In genomic region chr7:134480730-134481129, GRCh38 we compare ENCODE assay signal across 12 cellular contexts. TPM values are rescaled to one million over a fixed set of nuclear protein-coding genes. Genes with fewer than 3 reads are reported as not detected.
DNase-seq lines count a peak whose midpoint lies in the region; ATAC-seq and TF ChIP-seq lines count a peak whose summit lies in the region.
"Had no signal": no experiment of that assay in that cellular context is flagged by ENCODE, and none has a peak within 500 bp of the region (broad histone marks: within the 10 kb centered on the region; RNA-seq: fewer than 3 reads in every experiment).

No MANE protein-coding gene starts in this region.

- H3K27me3 Mint-ChIP-seq in activated T-helper 17 cell treated with anti-CD3 and anti-CD28 coated beads, Interleukin-2, amount 50 U/mL, for 72 hours, result peaks cover 4% of the 10 kb centered on the region
- peaks cover 9% of the 10 kb centered on the region for H3K27me3 Mint-ChIP-seq in activated CD4-positive, alpha-beta T cell treated with anti-CD3 and anti-CD28 coated beads for 36 hours
- H3K27me3 Mint-ChIP-seq: activated naive CD4-positive, alpha-beta T cell treated with anti-CD3 and anti-CD28 coated beads, Interleukin-2, amount 10 ng/mL, durations not matched to agents 7 days and 5 days had no signal

- H3K27me3 ChIP-seq in HUES6 (ENCODE audit: control insufficient read depth, insufficient read depth, low read length) (no peaks in the 10 kb centered on the region), adrenal gland (no peaks in the 10 kb centered on the region), left ventricle myocardium inferior (ENCODE audit: low read depth) (no peaks in the 10 kb centered on the region)

- ATAC-seq in activated T-helper 17 cell treated with anti-CD3 and anti-CD28 coated beads, Interleukin-2, amount 50 U/mL, for 72 hours (replicated peaks), result no peak
- ATAC-seq in activated CD4-positive, alpha-beta T cell treated with anti-CD3 and anti-CD28 coated beads for 36 hours, result no peak

- H3K9me3 ChIP-seq in HUES6 (ENCODE audit: control insufficient read depth, insufficient read depth, low read depth, low read length) (no peaks in the 10 kb centered on the region), adrenal gland (replicated peaks in 1 of 3) (no peaks in the 10 kb centered on the region), left ventricle myocardium inferior (replicated peaks) (no peaks in the 10 kb centered on the region)

- H3K4me3 ChIP-seq in HUES6 (ENCODE audit: low read depth, low read length), result peak overlapping the region; percentile 27; the same call in 1 of the 2 replicates
- H3K4me3 ChIP-seq in adrenal gland, result no peak overlapping the region
- no peak overlapping the region for H3K4me3 ChIP-seq in left ventricle myocardium inferior

- H3K36me3 ChIP-seq in HUES6 (ENCODE audit: control insufficient read depth, insufficient read depth, low read length) (no peaks in the 10 kb centered on the region), adrenal gland (replicated peaks in 1 of 2) (no peaks in the 10 kb centered on the region), left ventricle myocardium inferior (no peaks in the 10 kb centered on the region)
- H3K36me3 ChIP-seq: WERI-Rb-1 had no signal

- 10 to 18% (median 15%) methylated on average over 2 of the region's 2 CpGs for WGBS in adrenal gland, 4 donors

- CTCF ChIA-PET in activated CD4-positive, alpha-beta T cell treated with anti-CD3 and anti-CD28 coated beads for 36 hours (lab: Charles Lee), result interaction anchor here (0.6 to 1.3 kb wide), 6 partner anchors 26 to 67 kb away, joined by 3 to 5 read pairs (median 3); no protein-coding TSS in a partner anchor

- no peak overlapping the region for H3K4me3 Mint-ChIP-seq in activated T-helper 17 cell treated with anti-CD3 and anti-CD28 coated beads, Interleukin-2, amount 50 U/mL, for 72 hours
- no peak overlapping the region for H3K4me3 Mint-ChIP-seq in activated CD4-positive, alpha-beta T cell treated with anti-CD3 and anti-CD28 coated beads for 36 hours
- H3K4me3 Mint-ChIP-seq: activated naive CD4-positive, alpha-beta T cell treated with anti-CD3 and anti-CD28 coated beads, Interleukin-2, amount 10 ng/mL, durations not matched to agents 7 days and 5 days; neural crest cell had no signal

- H3K9ac ChIP-seq in HUES6 (ENCODE audit: low read length), result no peak overlapping the region

- intact Hi-C loops in adrenal gland (cut with DNase I) (no loop called here), left ventricle myocardium inferior (cut with micrococcal nuclease) (no loop called here)
- intact Hi-C loops in activated CD4-positive, alpha-beta T cell treated with anti-CD3 and anti-CD28 coated beads for 36 hours (cut with DNase I, micrococcal nuclease), result no loop called here

- H3K27ac ChIP-seq in HUES6 (ENCODE audit: low read depth, low read length) (peak overlapping the region; percentile 75; the same call in 1 of the 2 replicates), adrenal gland (peak overlapping the region; percentile 62 to 80 (median 63)), left ventricle myocardium inferior (replicated peaks) (peak overlapping the region; percentile 18)
- H3K27ac ChIP-seq: WERI-Rb-1 had no signal

- H3K9me3 Mint-ChIP-seq in activated T-helper 17 cell treated with anti-CD3 and anti-CD28 coated beads, Interleukin-2, amount 50 U/mL, for 72 hours, result no peaks in the 10 kb centered on the region
- H3K9me3 Mint-ChIP-seq in activated CD4-positive, alpha-beta T cell treated with anti-CD3 and anti-CD28 coated beads for 36 hours (ENCODE audit: low read depth), result no peaks in the 10 kb centered on the region
- H3K9me3 Mint-ChIP-seq: activated naive CD4-positive, alpha-beta T cell treated with anti-CD3 and anti-CD28 coated beads, Interleukin-2, amount 10 ng/mL, durations not matched to agents 7 days and 5 days had no signal

- no peak overlapping the region for H3K27ac Mint-ChIP-seq in activated T-helper 17 cell treated with anti-CD3 and anti-CD28 coated beads, Interleukin-2, amount 50 U/mL, for 72 hours
- no peak overlapping the region for H3K27ac Mint-ChIP-seq in activated CD4-positive, alpha-beta T cell treated with anti-CD3 and anti-CD28 coated beads for 36 hours
- H3K27ac Mint-ChIP-seq: activated naive CD4-positive, alpha-beta T cell treated with anti-CD3 and anti-CD28 coated beads, Interleukin-2, amount 10 ng/mL, durations not matched to agents 7 days and 5 days had no signal

- H3K4me1 Mint-ChIP-seq in activated T-helper 17 cell treated with anti-CD3 and anti-CD28 coated beads, Interleukin-2, amount 50 U/mL, for 72 hours, result no peaks in the 10 kb centered on the region
- H3K4me1 Mint-ChIP-seq in activated CD4-positive, alpha-beta T cell treated with anti-CD3 and anti-CD28 coated beads for 36 hours, result no peaks in the 10 kb centered on the region
- H3K4me1 Mint-ChIP-seq: activated naive CD4-positive, alpha-beta T cell treated with anti-CD3 and anti-CD28 coated beads, Interleukin-2, amount 10 ng/mL, durations not matched to agents 7 days and 5 days had no signal

- POLR2A ChIA-PET in activated CD4-positive, alpha-beta T cell treated with anti-CD3 and anti-CD28 coated beads for 36 hours (lab: Charles Lee), result no interaction called here

- peak in 1 of 2 donors; percentile 71 for TF ChIP-seq POLR2A in adrenal gland (IDR thresholded peaks at IDR 0.05)

- peak; percentile 18 for DNase-seq in 8988T
- peak; percentile 55 to 85 (median 76) for DNase-seq in adrenal gland
- DNase-seq in left ventricle myocardium inferior, result no peak
- DNase-seq in activated CD4-positive, alpha-beta T cell treated with anti-CD3 and anti-CD28 coated beads for 36 hours, result no peak
- DNase-seq in NCI-H748 (lab: John Stamatoyannopoulos, UW; ENCODE audit: unreplicated experiment), result no peak
- no peak for DNase-seq in SK-N-DZ (ENCODE audit: low spot score)
- DNase-seq: activated naive CD4-positive, alpha-beta T cell treated with anti-CD3 and anti-CD28 coated beads, Interleukin-2, amount 10 ng/mL, durations not matched to agents 7 days and 5 days; NCI-H524 treated with DMSO at 0.1 percent for 48 hours; WERI-Rb-1 had no signal

- H3K4me1 ChIP-seq in HUES6 (ENCODE audit: control insufficient read depth, insufficient read depth, low read length) (peaks cover 12% of the 10 kb centered on the region), adrenal gland (replicated peaks in 1 of 2) (peaks cover 22 to 28% of the 10 kb centered on the region in 2 donors), left ventricle myocardium inferior (peaks cover 15% of the 10 kb centered on the region)

- no peaks in the 10 kb centered on the region for H3K36me3 Mint-ChIP-seq in activated T-helper 17 cell treated with anti-CD3 and anti-CD28 coated beads, Interleukin-2, amount 50 U/mL, for 72 hours (ENCODE audit: low read depth)
- no peaks in the 10 kb centered on the region for H3K36me3 Mint-ChIP-seq in activated CD4-positive, alpha-beta T cell treated with anti-CD3 and anti-CD28 coated beads for 36 hours (ENCODE audit: low read depth)
- H3K36me3 Mint-ChIP-seq: activated naive CD4-positive, alpha-beta T cell treated with anti-CD3 and anti-CD28 coated beads, Interleukin-2, amount 10 ng/mL, durations not matched to agents 7 days and 5 days had no signal

- TF ChIP-seq CTCF in adrenal gland (IDR thresholded peaks at IDR 0.05) (no peak), left ventricle myocardium inferior (IDR thresholded peaks at IDR 0.05; ENCODE audit: borderline replicate concordance) (no peak)

RNA-seq across cellular contexts. Expression of gene AKR1B1, which starts 21.8 kb away (rescaled TPM):
- 1,000 to 10,000 TPM; 1,560 to 4,669 (median 4,059) TPM for total RNA-seq in adrenal gland
- polyA plus RNA-seq in adrenal gland, result 1,000 to 10,000 TPM; 1,140 to 3,530 (median 1,408) TPM
- total RNA-seq in left ventricle myocardium inferior, result 280 TPM
- 100 to 1,000 TPM in 1 of 2 donors, 10 to 100 TPM in 1; 54.1 to 125 TPM for total RNA-seq in activated T-helper 17 cell treated with anti-CD3 and anti-CD28 coated beads, Interleukin-2, amount 50 U/mL, for 72 hours
- total RNA-seq in activated CD4-positive, alpha-beta T cell treated with anti-CD3 and anti-CD28 coated beads for 36 hours, result 100 to 1,000 TPM in 1 of 2 experiments, 10 to 100 TPM in 1; 88.1 to 120 TPM
- 263 and 296 TPM in 2 replicates for polyA plus RNA-seq in SK-N-DZ (2014; cell fraction: cytosol; rRNA removed)
- polyA plus RNA-seq in SK-N-DZ (2014; cell fraction: nucleus; rRNA removed), result 242 and 262 TPM in 2 replicates

RNA-seq across cellular contexts. Expression of gene AKR1B10, which starts 46.6 kb away (rescaled TPM):
- total RNA-seq in adrenal gland, result 10 to 100 TPM in 2 of 8 donors, 1 to 10 TPM in 5, not detected in 1; 1.3 to 26.8 (median 7.9) TPM
- polyA plus RNA-seq in adrenal gland, result 1 to 10 TPM; 1.7 to 2.9 (median 2.5) TPM
- total RNA-seq in left ventricle myocardium inferior, result 0.22 TPM
- total RNA-seq in activated T-helper 17 cell treated with anti-CD3 and anti-CD28 coated beads, Interleukin-2, amount 50 U/mL, for 72 hours, result not detected
- total RNA-seq in activated CD4-positive, alpha-beta T cell treated with anti-CD3 and anti-CD28 coated beads for 36 hours, result not detected
- not detected in 2 replicates for polyA plus RNA-seq in SK-N-DZ (2014; cell fraction: cytosol; rRNA removed)
- 0.09 TPM in 1 of 2 replicates, not detected in the other for polyA plus RNA-seq in SK-N-DZ (2014; cell fraction: nucleus; rRNA removed)
- total RNA-seq: neural crest cell had no signal

Comparison
In these comparisons a context has a peak if more than half of its experiments do, and no peak if none do; other contexts are left out.
1. DNase-seq: peak in 8988T (single experiment) and adrenal gland (7 of 7); none in left ventricle myocardium inferior (single experiment), activated CD4-positive, alpha-beta T cell treated with anti-CD3 and anti-CD28 coated beads for 36 hours (single experiment), NCI-H748 (single experiment) and SK-N-DZ (single experiment).
2. H3K27ac ChIP-seq: peak in every context shown above with its lines; median percentile 75 in HUES6; 63 in adrenal gland; 18 in left ventricle myocardium inferior.